ENCODE assay signal across 8 cellular contexts in the genomic region with DNA sequence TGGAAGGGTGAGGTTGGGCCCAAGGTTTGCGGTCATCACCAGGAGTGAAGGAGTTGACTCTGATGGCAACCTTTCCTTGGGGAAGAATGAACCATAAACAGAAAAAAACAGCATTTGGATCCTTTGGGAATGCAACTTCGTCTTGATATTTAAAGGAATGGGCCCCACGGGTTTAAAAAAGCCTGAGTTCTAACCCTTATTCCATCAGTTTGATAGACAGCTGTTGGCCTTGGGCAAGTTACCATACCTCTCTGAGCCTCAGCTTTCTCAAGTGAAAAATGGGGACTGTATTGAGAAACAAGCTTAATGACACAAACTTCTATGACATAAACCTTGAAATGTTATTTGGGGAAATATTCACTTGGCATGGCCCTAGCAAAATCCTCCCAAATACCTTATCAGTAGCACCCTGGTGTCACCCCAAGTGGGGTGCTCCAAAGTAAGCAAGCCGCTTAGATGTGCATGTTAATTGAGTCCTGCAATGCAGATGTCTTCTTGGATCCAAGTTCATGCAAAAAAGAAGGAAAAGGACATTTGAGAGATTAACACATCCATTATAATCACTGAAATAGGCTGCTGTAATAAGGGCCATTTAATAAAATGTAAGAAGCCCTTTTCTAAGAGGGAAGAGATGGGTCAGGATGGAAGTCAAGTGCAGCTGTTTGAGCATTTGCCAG. TPM values are rescaled to one million over a fixed set of nuclear protein-coding genes. Genes with fewer than 3 reads are reported as not detected.
DNase-seq lines count a peak whose midpoint lies in the region; ATAC-seq and TF ChIP-seq lines count a peak whose summit lies in the region.

No MANE protein-coding gene starts in this region.

- no peaks in the 10 kb centered on the region for H3K9me3 Mint-ChIP-seq in CD14-positive monocyte

- CTCF ChIA-PET in PC-9 (lab: Charles Lee), result interaction anchor here (0.8 to 0.9 kb wide), 2 partner anchors 11 to 78 kb away, joined by 3 read pairs; no protein-coding TSS in a partner anchor

- peak overlapping the region; percentile 64; the same call in 1 of the 2 replicates for H2AFZ ChIP-seq in PC-9

- TF ChIP-seq POLR2A in ovary (IDR thresholded peaks at IDR 0.05), result no peak

- H3K27me3 Mint-ChIP-seq in CD14-positive monocyte (ENCODE audit: low read depth in 3 of 3), result peaks cover 0 to 3% (median 0%) of the 10 kb centered on the region in 3 donors

- peaks cover 3% of the 10 kb centered on the region; the same call in 1 of the 2 replicates for H3F3A ChIP-seq in PC-9 (ENCODE audit: insufficient read depth, low read depth)

- no peaks in the 10 kb centered on the region for H3K9me3 ChIP-seq in PC-9 (ENCODE audit: insufficient read depth, low read depth)
- H3K9me3 ChIP-seq in ovary, result no peaks in the 10 kb centered on the region

- no peak for ATAC-seq in HG03520 (IDR thresholded peaks at IDR 0.05; ENCODE audit: unreplicated experiment)

- BruUV-seq in PC-9 (replicated peaks; lab: Mats Ljungman, UMichigan), result no TSS peak

- no peaks in the 10 kb centered on the region for H3K27me3 ChIP-seq in PC-9 (ENCODE audit: insufficient read depth, low read depth)
- H3K27me3 ChIP-seq in ovary, result no peaks in the 10 kb centered on the region

- 37 to 54% (median 45%) methylated on average over 4 of the region's 4 CpGs for WGBS in ovary, 3 donors

- H3K4me3 Mint-ChIP-seq in CD14-positive monocyte, result peak overlapping the region; percentile 81 to 87

- intact Hi-C loops in CD14-positive monocyte (cut with micrococcal nuclease), result no loop called here
- intact Hi-C loops in PC-9 (cut with micrococcal nuclease; ENCODE audit: unreplicated experiment), result no loop called here
- intact Hi-C loops in ovary (cut with DNase I), result loop anchor here in 3 of 4 donors (10.0 kb wide), 3 partner anchors 54 to 326 kb away; no protein-coding TSS in a partner anchor

- H3K4me3 ChIP-seq in PC-9 (peak overlapping the region; percentile 41; the same call in 1 of the 2 replicates), epithelial cell of proximal tubule (ENCODE audit: low read depth, low read length) (peak overlapping the region; percentile 54), ovary (peak overlapping the region; percentile 39)

- H3K9me2 ChIP-seq in PC-9 (ENCODE audit: insufficient read depth), result no peaks in the 10 kb centered on the region

- H4K20me1 ChIP-seq in PC-9 (ENCODE audit: insufficient read depth), result no peaks in the 10 kb centered on the region

- TF ChIP-seq CTCF in CD14-positive monocyte (IDR thresholded peaks at IDR 0.05) (no peak), PC-9 (conservative IDR thresholded peaks at IDR 0.05) (no peak), epithelial cell of proximal tubule (conservative IDR thresholded peaks at IDR 0.05; ENCODE audit: low read depth, low read length) (no peak), ovary (IDR thresholded peaks at IDR 0.05) (no peak)

- H3K4me2 ChIP-seq in PC-9, result peak overlapping the region; percentile 76

- peak overlapping the region; percentile 77 to 95 (median 94) for H3K27ac Mint-ChIP-seq in CD14-positive monocyte

- no peak for TF ChIP-seq EP300 in ovary (IDR thresholded peaks at IDR 0.05)

- H3K36me3 ChIP-seq in PC-9 (ENCODE audit: low read depth) (no peaks in the 10 kb centered on the region), ovary (no peaks in the 10 kb centered on the region)

- H3K4me1 ChIP-seq in PC-9 (replicated peaks; ENCODE audit: insufficient read depth) (peaks cover 15% of the 10 kb centered on the region), ovary (ENCODE audit: insufficient read depth) (peaks cover 12% of the 10 kb centered on the region)

- H3K79me2 ChIP-seq in PC-9 (ENCODE audit: low read depth), result no peaks in the 10 kb centered on the region

- H3K27ac ChIP-seq in PC-9 (no peak overlapping the region), ovary (peak overlapping the region; percentile 82 to 91)

- peaks cover 74% of the 10 kb centered on the region for H3K4me1 Mint-ChIP-seq in CD14-positive monocyte

- POLR2A ChIA-PET in PC-9 (lab: Charles Lee; ENCODE audit: unreplicated experiment), result interaction anchor here (0.7 kb wide), 2 partner anchors 18 to 80 kb away, joined by 14 to 22 read pairs; no protein-coding TSS in a partner anchor

- DNase-seq in CD14-positive monocyte (ENCODE audit: low spot score), result no peak
- DNase-seq in PC-9, result no peak
- no peak for DNase-seq in epithelial cell of proximal tubule (ENCODE audit: low read depth)
- DNase-seq in ovary, result no peak
- no peak for DNase-seq in iPS-NIHi7 (ENCODE audit: extremely low spot score)
- no peak for DNase-seq in NCI-H1417 (lab: John Stamatoyannopoulos, UW)
- no peak for DNase-seq in CD1c-positive myeloid dendritic cell (ENCODE audit: extremely low spot score)

- H3K36me3 Mint-ChIP-seq in CD14-positive monocyte, result peaks cover 8 to 17% of the 10 kb centered on the region in 2 donors

RNA-seq across cellular contexts. Expression of a gene that starts 13.8 kb away (rescaled TPM):
- 10 to 100 TPM; 21.6 to 25.7 TPM for polyA plus RNA-seq in CD14-positive monocyte
- total RNA-seq in PC-9 (2021), result 25.8 and 25.9 TPM in 2 replicates
- total RNA-seq in epithelial cell of proximal tubule, result 5.4 and 12.6 TPM in 2 replicates
- 10 to 100 TPM; 41.9 to 80.0 (median 60.8) TPM for total RNA-seq in ovary
- 100 to 1,000 TPM in 1 of 2 donors, 10 to 100 TPM in 1; 75.4 to 100 TPM for polyA plus RNA-seq in ovary

Comparison
In these comparisons a context has a peak if more than half of its experiments do, and no peak if none do; other contexts are left out.
1. intact Hi-C loops: an anchor here in ovary (10.0 kb wide); none called in CD14-positive monocyte and PC-9.